In the genomic region with DNA sequence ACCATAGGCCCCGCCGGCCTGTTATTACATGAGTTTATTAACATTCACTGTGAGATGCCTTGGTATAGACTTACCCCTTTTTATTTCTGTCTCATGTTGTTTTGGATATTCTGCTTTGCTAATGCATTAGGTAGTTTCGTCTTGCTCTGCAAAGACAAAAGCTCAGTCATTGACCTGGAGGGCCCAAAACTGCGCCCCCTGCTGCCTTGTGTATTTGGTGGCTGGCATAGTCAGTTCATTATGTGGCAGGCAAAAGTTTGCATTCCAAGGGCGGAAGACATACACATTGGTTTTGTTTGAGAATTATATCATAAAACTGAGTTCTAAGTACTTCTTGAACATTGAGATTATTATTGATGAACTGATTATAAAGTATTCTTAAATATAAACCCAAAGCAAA, we compare ENCODE assay signal across 8 cellular contexts.
DNase-seq lines count a peak whose midpoint lies in the region; ATAC-seq and TF ChIP-seq lines count a peak whose summit lies in the region.

No MANE protein-coding gene starts in this region.

- DNase-seq in AG09319 (ENCODE audit: extremely low read depth, low read depth) (no peak), glomerular visceral epithelial cell (ENCODE audit: extremely low spot score) (peak; percentile 4)
- DNase-seq in activated CD8-positive, alpha-beta memory T cell treated with anti-CD3 and anti-CD28 coated beads, Interleukin-2, amount 50 U/mL, for 4 hours = peak; percentile 58
- DNase-seq in stimulated activated CD4-positive, alpha-beta T cell treated with anti-CD3 and anti-CD28 coated beads, Interleukin-4, amount 100 ng/mL, for 4 hours = peak; percentile 42 to 52

- TF ChIP-seq CTCF in AG09319 (IDR thresholded peaks at IDR 0.05; ENCODE audit: low read depth, low read length) = peak; percentile 30
- TF ChIP-seq CTCF in LNCAP (IDR thresholded peaks at IDR 0.05) = peak; percentile 53

- ATAC-seq in HG02852 (IDR thresholded peaks at IDR 0.05; ENCODE audit: unreplicated experiment) = no peak
- ATAC-seq in GM21526 (IDR thresholded peaks at IDR 0.05; ENCODE audit: low FRiP score, unreplicated experiment) = no peak
- ATAC-seq in HG03135 (IDR thresholded peaks at IDR 0.05; ENCODE audit: unreplicated experiment) = no peak
